8 cellular contexts compared by ENCODE assay signal in the genomic region with DNA sequence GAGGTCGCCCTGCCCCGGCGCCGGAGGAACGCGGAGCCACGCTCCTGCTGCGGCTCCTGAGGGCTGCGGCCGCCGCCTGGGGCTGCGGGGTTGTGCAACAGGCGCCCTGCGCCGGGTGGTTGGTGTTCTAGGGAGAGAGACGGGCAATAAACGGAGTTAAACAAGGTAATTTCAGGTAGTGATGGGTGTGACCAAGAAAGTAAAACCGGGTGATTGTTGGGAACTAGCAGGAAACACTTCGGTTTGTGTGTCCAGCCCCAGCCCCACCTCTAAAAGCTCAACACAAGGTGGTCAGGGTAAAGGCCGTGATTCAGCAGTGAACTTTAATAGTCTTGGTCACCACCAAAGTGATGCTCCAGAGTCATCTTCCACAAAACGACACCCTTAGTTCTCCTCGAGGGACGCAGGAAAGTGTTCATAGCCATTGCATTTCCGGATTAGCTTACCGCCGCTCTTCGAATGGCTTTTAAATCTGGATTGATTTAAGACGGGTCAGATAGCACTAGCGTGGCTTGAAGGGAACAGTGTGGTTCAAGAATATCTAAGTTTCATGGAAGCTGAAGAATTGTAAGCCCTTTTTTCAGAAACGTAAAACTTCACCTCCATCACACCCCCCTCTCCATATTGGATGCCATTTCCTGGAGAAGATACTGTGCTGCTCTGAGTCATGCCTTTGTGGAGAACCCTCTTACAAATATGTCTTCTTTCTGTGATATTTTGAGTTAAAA. TPM values are rescaled to one million over a fixed set of nuclear protein-coding genes. Genes with fewer than 3 reads are reported as not detected.
DNase-seq lines count a peak whose midpoint lies in the region; ATAC-seq, FAIRE-seq and TF ChIP-seq lines count a peak whose summit lies in the region.

No MANE protein-coding gene starts in this region.

- H3K27me3 ChIP-seq in CD8-positive, alpha-beta memory T cell (ENCODE audit: insufficient read depth, low read length, poor library complexity, severe bottlenecking): no peaks in the 10 kb centered on the region
- H3K27me3 ChIP-seq in Peyer's patch (no peaks in the 10 kb centered on the region), keratinocyte (ENCODE audit: control insufficient read depth, extremely low read depth, insufficient read depth, low read length) (no peaks in the 10 kb centered on the region)

- peak overlapping the region; percentile 88 for H3K27ac ChIP-seq in CD8-positive, alpha-beta memory T cell (ENCODE audit: low read depth, low read length)
- H3K27ac ChIP-seq in Peyer's patch (peak overlapping the region; percentile 85 to 98 (median 95)), keratinocyte (ENCODE audit: control insufficient read depth, insufficient read depth, low read length) (peak overlapping the region; percentile 97)

- POLR2A ChIA-PET in CD8-positive, alpha-beta memory T cell (lab: Charles Lee): interaction anchor here (0.6 to 3.3 kb wide), 9 partner anchors 13 to 532 kb away, joined by 3 to 36 read pairs (median 5); partner anchors contain the start of genes ATP1B3 and PXYLP1
- POLR2A ChIA-PET in MCF 10A (lab: Yijun Ruan, JAX): interaction anchor here (0.6 to 4.4 kb wide), 17 partner anchors 12 to 1262 kb away, joined by 3 to 139 read pairs (median 6); partner anchors contain the start of genes ATP1B3 and U2SURP

- H3K27ac Mint-ChIP-seq in CD8-positive, alpha-beta memory T cell: peak overlapping the region; percentile 95 to 100 (median 100)
- H3K27ac Mint-ChIP-seq in MCF 10A (ENCODE audit: low read depth, unreplicated experiment): peak overlapping the region; percentile 98
- peak overlapping the region; percentile 97 for H3K27ac Mint-ChIP-seq in stimulated activated effector memory CD8-positive, alpha-beta T cell treated with anti-CD3 and anti-CD28 coated beads, Interleukin-12 subunit alpha, Interleukin-12 subunit beta, amount 100 ng/mL, for 72 hours

- H3K27me3 Mint-ChIP-seq in CD8-positive, alpha-beta memory T cell: no peaks in the 10 kb centered on the region
- peaks cover 4% of the 10 kb centered on the region for H3K27me3 Mint-ChIP-seq in MCF 10A (ENCODE audit: insufficient read depth, unreplicated experiment)

- BruUV-seq in MCF 10A (replicated peaks; lab: Mats Ljungman, UMichigan): TSS peak; percentile 45

- peaks cover 8% of the 10 kb centered on the region for H4K20me1 ChIP-seq in keratinocyte (ENCODE audit: control insufficient read depth, extremely low read depth, insufficient read depth, low read length)

- H3K4me1 Mint-ChIP-seq in CD8-positive, alpha-beta memory T cell: peaks cover 42 to 60% (median 59%) of the 10 kb centered on the region in 3 donors
- peaks cover 18% of the 10 kb centered on the region for H3K4me1 Mint-ChIP-seq in MCF 10A (ENCODE audit: insufficient read depth, unreplicated experiment)
- peaks cover 30% of the 10 kb centered on the region for H3K4me1 Mint-ChIP-seq in stimulated activated effector memory CD8-positive, alpha-beta T cell treated with anti-CD3 and anti-CD28 coated beads, Interleukin-12 subunit alpha, Interleukin-12 subunit beta, amount 100 ng/mL, for 72 hours

- H3K4me2 ChIP-seq in keratinocyte (ENCODE audit: control insufficient read depth, extremely low read depth, insufficient read depth, low read depth, low read length): peak overlapping the region; percentile 90

- peak; percentile 19 for ATAC-seq in GM19351 (IDR thresholded peaks at IDR 0.05; ENCODE audit: unreplicated experiment)
- peak; percentile 49 for ATAC-seq in stimulated activated effector memory CD8-positive, alpha-beta T cell treated with anti-CD3 and anti-CD28 coated beads, Interleukin-12 subunit alpha, Interleukin-12 subunit beta, amount 100 ng/mL, for 72 hours

- peaks cover 0 to 30% (median 3%) of the 10 kb centered on the region in 3 donors for H3K36me3 Mint-ChIP-seq in CD8-positive, alpha-beta memory T cell
- H3K36me3 Mint-ChIP-seq in MCF 10A (ENCODE audit: insufficient read depth, unreplicated experiment): peaks cover 6% of the 10 kb centered on the region
- H3K36me3 Mint-ChIP-seq in stimulated activated effector memory CD8-positive, alpha-beta T cell treated with anti-CD3 and anti-CD28 coated beads, Interleukin-12 subunit alpha, Interleukin-12 subunit beta, amount 100 ng/mL, for 72 hours: peaks cover 48% of the 10 kb centered on the region

- CTCF ChIA-PET in CD8-positive, alpha-beta memory T cell (lab: Charles Lee): interaction anchor here (0.6 to 3.0 kb wide), 28 partner anchors 8 to 1263 kb away, joined by 3 to 28 read pairs (median 4); partner anchors contain the start of genes ATP1B3 and U2SURP
- CTCF ChIA-PET in MCF 10A (lab: Yijun Ruan, JAX): interaction anchor here (0.6 to 4.7 kb wide), 42 partner anchors 10 to 471 kb away, joined by 3 to 45 read pairs (median 4); partner anchors contain the start of gene ATP1B3

- TF ChIP-seq POLR2A in Peyer's patch (IDR thresholded peaks at IDR 0.05): peak in 1 of 2 donors; percentile 67

- H3K79me2 ChIP-seq in keratinocyte (ENCODE audit: control insufficient read depth, insufficient read depth, low read length): peaks cover 54% of the 10 kb centered on the region

- peak overlapping the region; percentile 99 for H2AFZ ChIP-seq in keratinocyte (ENCODE audit: control insufficient read depth, low read length)

- H3K4me3 ChIP-seq in CD8-positive, alpha-beta memory T cell (ENCODE audit: low read length): peak overlapping the region; percentile 91
- H3K4me3 ChIP-seq in Peyer's patch: peak overlapping the region; percentile 61 to 92 (median 84)
- peak overlapping the region; percentile 89 to 99 (median 91) for H3K4me3 ChIP-seq in keratinocyte (ENCODE audit: control insufficient read depth in 2 of 3, extremely low read depth in 1 of 3, insufficient read depth in 2 of 3, low read depth in 1 of 3, low read length in 3 of 3)

- H3K4me3 Mint-ChIP-seq in CD8-positive, alpha-beta memory T cell: peak overlapping the region; percentile 95 to 100 (median 98)
- peak overlapping the region; percentile 90 for H3K4me3 Mint-ChIP-seq in MCF 10A (ENCODE audit: unreplicated experiment)
- H3K4me3 Mint-ChIP-seq in stimulated activated effector memory CD8-positive, alpha-beta T cell treated with anti-CD3 and anti-CD28 coated beads, Interleukin-12 subunit alpha, Interleukin-12 subunit beta, amount 100 ng/mL, for 72 hours: peak overlapping the region; percentile 92

- peak; percentile 71 for FAIRE-seq in keratinocyte (lab: Jason Lieb, UNC)

- H3K4me1 ChIP-seq in CD8-positive, alpha-beta memory T cell (ENCODE audit: insufficient read depth, low read length): peaks cover 29% of the 10 kb centered on the region
- H3K4me1 ChIP-seq in Peyer's patch: peaks cover 0 to 35% (median 0%) of the 10 kb centered on the region in 4 donors
- H3K4me1 ChIP-seq in keratinocyte (ENCODE audit: control insufficient read depth, extremely low read depth, insufficient read depth, low read length): peaks cover 20% of the 10 kb centered on the region

- dilution Hi-C loops in keratinocyte (cut with MboI; ENCODE audit: extremely low pct_ligation_motif_present, low sequenced_read_pairs): no loop called here

- DNase-seq in CD8-positive, alpha-beta memory T cell: peak in 4 of 5 donors; percentile 5 to 49 (median 41)
- DNase-seq in HK-2 (ENCODE audit: unreplicated experiment) (peak; percentile 33), Peyer's patch (peak in 1 of 3 donors; percentile 80), MCF 10A (ENCODE audit: unreplicated experiment) (peak; percentile 51), keratinocyte (ENCODE audit: low read depth, low spot score) (no peak), epidermal melanocyte (ENCODE audit: insufficient read length, low spot score) (no peak)
- DNase-seq in stimulated activated effector memory CD8-positive, alpha-beta T cell treated with anti-CD3 and anti-CD28 coated beads, Interleukin-12 subunit alpha, Interleukin-12 subunit beta, amount 100 ng/mL, for 72 hours (ENCODE audit: low spot score in 2 of 2): no peak

- no peaks in the 10 kb centered on the region for H3K36me3 ChIP-seq in CD8-positive, alpha-beta memory T cell (ENCODE audit: insufficient read depth, low read length)
- H3K36me3 ChIP-seq in Peyer's patch (no peaks in the 10 kb centered on the region), keratinocyte (ENCODE audit: control insufficient read depth in 2 of 2, extremely low read depth in 1 of 2, insufficient read depth in 2 of 2, low read length in 2 of 2) (peaks cover 3 to 6% of the 10 kb centered on the region in 2 experiments)

- TF ChIP-seq CTCF in Peyer's patch (IDR thresholded peaks at IDR 0.05) (no peak), MCF 10A (IDR thresholded peaks at IDR 0.05; ENCODE audit: unreplicated experiment) (no peak), keratinocyte (optimal IDR thresholded peaks at IDR 0.05 in 1 of 3, IDR thresholded peaks at IDR 0.05 in 1 of 3, conservative IDR thresholded peaks at IDR 0.05 in 1 of 3; ENCODE audit: extremely low read depth in 1 of 3, insufficient read depth in 2 of 3, low read length in 3 of 3) (no peak)

- intact Hi-C loops in MCF 10A (cut with micrococcal nuclease): loop anchor here (1.0 to 2.0 kb wide), 5 partner anchors 137 to 278 kb away; no protein-coding TSS in a partner anchor

- no peaks in the 10 kb centered on the region for H3K9me3 Mint-ChIP-seq in CD8-positive, alpha-beta memory T cell
- no peaks in the 10 kb centered on the region for H3K9me3 Mint-ChIP-seq in MCF 10A (ENCODE audit: unreplicated experiment)
- H3K9me3 Mint-ChIP-seq in stimulated activated effector memory CD8-positive, alpha-beta T cell treated with anti-CD3 and anti-CD28 coated beads, Interleukin-12 subunit alpha, Interleukin-12 subunit beta, amount 100 ng/mL, for 72 hours: no peaks in the 10 kb centered on the region

- H3K9me1 ChIP-seq in keratinocyte (ENCODE audit: control insufficient read depth, extremely low read depth, insufficient read depth, low read length): peaks cover 2% of the 10 kb centered on the region

- H3K9me3 ChIP-seq in CD8-positive, alpha-beta memory T cell (ENCODE audit: low read length): no peaks in the 10 kb centered on the region
- no peaks in the 10 kb centered on the region for H3K9me3 ChIP-seq in Peyer's patch
- no peaks in the 10 kb centered on the region for H3K9me3 ChIP-seq in keratinocyte (ENCODE audit: control insufficient read depth, low read depth, low read length)

- H3K9ac ChIP-seq in keratinocyte (ENCODE audit: control insufficient read depth, extremely low read depth, insufficient read depth, low read length): peak overlapping the region; percentile 96

RNA-seq across cellular contexts. Expression of gene RNF7, which starts 0.7 kb away (rescaled TPM):
- 10 to 100 TPM; 65.9 to 67.4 TPM for total RNA-seq in CD8-positive, alpha-beta memory T cell
- polyA plus RNA-seq in CD8-positive, alpha-beta memory T cell: 139 TPM
- 10 to 100 TPM; 40.1 to 72.0 (median 42.5) TPM for total RNA-seq in Peyer's patch
- total RNA-seq in MCF 10A (2022): 96.1 and 112 TPM in 2 replicates
- 91.1 to 105 TPM (median 96.5 TPM) in 3 replicates for polyA plus RNA-seq in keratinocyte
- polyA plus RNA-seq in keratinocyte (2011; ENCODE audit: low read depth): 41.4 TPM
- 105 and 127 TPM in 2 replicates for polyA plus RNA-seq in keratinocyte (2011; cell fraction: cytosol; rRNA removed)
- 33.2 and 42.3 TPM in 2 replicates for polyA plus RNA-seq in keratinocyte (2011; cell fraction: nucleus; rRNA removed)
- 84.1 and 92.6 TPM in 2 replicates for polyA plus RNA-seq in keratinocyte (2012; ENCODE audit: low replicate concordance)
- 8.1 to 27.5 TPM (median 24.3 TPM) in 3 replicates for polyA minus RNA-seq in keratinocyte
- 37.6 TPM for polyA minus RNA-seq in keratinocyte (2011; cell fraction: cytosol; rRNA and poly(A)+ RNA removed)
- 2.6 and 6.8 TPM in 2 replicates for polyA minus RNA-seq in keratinocyte (2011; cell fraction: nucleus; rRNA and poly(A)+ RNA removed)

RNA-seq across cellular contexts. Expression of gene GRK7, which starts 24.4 kb away (rescaled TPM):
- not detected for total RNA-seq in CD8-positive, alpha-beta memory T cell
- polyA plus RNA-seq in CD8-positive, alpha-beta memory T cell: not detected
- total RNA-seq in Peyer's patch (not detected), MCF 10A (2022) (not detected in 2 replicates)
- polyA plus RNA-seq in keratinocyte: not detected in 3 replicates
- 0.21 TPM for polyA plus RNA-seq in keratinocyte (2011; ENCODE audit: low read depth)
- polyA plus RNA-seq in keratinocyte (2011; cell fraction: cytosol; rRNA removed): not detected in 2 replicates
- not detected in 2 replicates for polyA plus RNA-seq in keratinocyte (2011; cell fraction: nucleus; rRNA removed)
- polyA plus RNA-seq in keratinocyte (2012; ENCODE audit: low replicate concordance): not detected in 2 replicates
- not detected in 3 replicates for polyA minus RNA-seq in keratinocyte
- polyA minus RNA-seq in keratinocyte (2011; cell fraction: cytosol; rRNA and poly(A)+ RNA removed): not detected
- polyA minus RNA-seq in keratinocyte (2011; cell fraction: nucleus; rRNA and poly(A)+ RNA removed): not detected in 2 replicates

Comparison
In these comparisons a context has a peak if more than half of its experiments do, and no peak if none do; other contexts are left out.
1. DNase-seq: peak in CD8-positive, alpha-beta memory T cell (4 of 5), HK-2 (single experiment) and MCF 10A (single experiment); none in keratinocyte (single experiment), stimulated activated effector memory CD8-positive, alpha-beta T cell treated with anti-CD3 and anti-CD28 coated beads, Interleukin-12 subunit alpha, Interleukin-12 subunit beta, amount 100 ng/mL, for 72 hours (0 of 2) and epidermal melanocyte (single experiment).
2. Peak in every context shown above with its lines, with median percentiles within 50 percentile points of each other: H3K27ac ChIP-seq, H3K4me3 ChIP-seq, H3K27ac Mint-ChIP-seq and H3K4me3 Mint-ChIP-seq.